18 cellular contexts compared by ENCODE assay signal in the genomic region with DNA sequence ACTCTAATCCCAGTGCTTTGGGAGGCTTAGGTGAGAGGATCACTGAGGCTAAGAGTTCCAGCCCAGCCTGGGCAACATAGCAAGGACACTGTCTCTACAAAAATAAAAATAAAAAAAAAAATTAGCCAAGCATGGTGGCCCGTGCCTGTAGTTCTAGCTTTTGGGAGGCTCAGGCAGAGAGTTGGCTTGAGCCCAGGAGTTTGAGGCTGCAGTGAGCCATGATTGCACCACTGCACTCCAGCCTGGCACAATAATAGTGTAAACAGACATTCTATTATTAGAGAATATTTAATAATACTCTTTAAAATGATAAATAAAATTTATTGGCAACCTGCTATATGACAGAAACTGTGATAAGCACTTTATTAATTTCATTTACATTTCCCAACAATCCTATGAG.
DNase-seq lines count a peak whose midpoint lies in the region; FAIRE-seq and TF ChIP-seq lines count a peak whose summit lies in the region.
"Had no signal": no experiment of that assay in that cellular context is flagged by ENCODE, and none has a peak within 500 bp of the region (broad histone marks: within the 10 kb centered on the region; RNA-seq: fewer than 3 reads in every experiment).

No MANE protein-coding gene starts in this region.

- DNase-seq in NCI-H446 treated with DMSO at 0.1 percent for 48 hours (lab: John Stamatoyannopoulos, UW) (peak; percentile 25), bronchial epithelial cell (ENCODE audit: low read depth) (peak; percentile 10), fibroblast of pulmonary artery (ENCODE audit: low read depth) (peak; percentile 17), cerebellum (ENCODE audit: low spot score) (no peak), GM19238 (ENCODE audit: insufficient read length, low spot score) (no peak)
- no peak for DNase-seq in activated CD4-positive, alpha-beta T cell treated with anti-CD3 and anti-CD28 coated beads for 48 hours
- DNase-seq: C1 segment of cervical spinal cord; Calu3; CD4-positive, alpha-beta memory T cell; COR-L47; DMS53; DMS79 treated with DMSO at 0.1 percent for 48 hours; GF-D8; H9 had no signal

- no peaks in the 10 kb centered on the region for H3K36me3 ChIP-seq in bronchial epithelial cell (ENCODE audit: control insufficient read depth, insufficient read depth, low read length)

- H3K27me3 ChIP-seq in bronchial epithelial cell (ENCODE audit: control insufficient read depth, insufficient read depth, low read length): no peaks in the 10 kb centered on the region

- TF ChIP-seq CTCF in bronchial epithelial cell (IDR thresholded peaks at IDR 0.05; ENCODE audit: insufficient read depth, low read length, severe bottlenecking): no peak
- no peak for TF ChIP-seq CTCF in fibroblast of pulmonary artery (IDR thresholded peaks at IDR 0.05; ENCODE audit: low read length, missing control alignments)

- FAIRE-seq in bronchial epithelial cell (lab: Jason Lieb, UNC): no peak
- FAIRE-seq: GM12891, GM18507, GM19239 had no signal

- H3K4me3 ChIP-seq in bronchial epithelial cell (ENCODE audit: low read depth, low read length) (no peak overlapping the region), fibroblast of pulmonary artery (replicated peaks; ENCODE audit: low read depth, low read length) (no peak overlapping the region)
- H3K4me3 ChIP-seq: GM23338 had no signal

Comparison
In these comparisons a context has a peak if more than half of its experiments do, and no peak if none do; other contexts are left out.
1. DNase-seq: peak in NCI-H446 treated with DMSO at 0.1 percent for 48 hours (single experiment), bronchial epithelial cell (single experiment) and fibroblast of pulmonary artery (single experiment); none in activated CD4-positive, alpha-beta T cell treated with anti-CD3 and anti-CD28 coated beads for 48 hours (single experiment), cerebellum (single experiment) and GM19238 (single experiment).